33 cellular contexts compared by ENCODE assay signal in genomic region chr15:59561547-59561946, GRCh38. TPM values are rescaled to one million over a fixed set of nuclear protein-coding genes. Genes with fewer than 3 reads are reported as not detected.
"Had no signal": no experiment of that assay in that cellular context is flagged by ENCODE, and none has a peak within 500 bp of the region (broad histone marks: within the 10 kb centered on the region; RNA-seq: fewer than 3 reads in every experiment).

No MANE protein-coding gene starts in this region.

- H3K27me3 Mint-ChIP-seq: activated naive CD4-positive, alpha-beta T cell treated with anti-CD3 and anti-CD28 coated beads, Interleukin-2, amount 50 U/mL, for 24 hours; activated naive CD8-positive, alpha-beta T cell treated with anti-CD3 and anti-CD28 coated beads for 36 hours; activated naive CD8-positive, alpha-beta T cell treated with anti-CD3 and anti-CD28 coated beads, Interleukin-2, amount 50 U/mL, for 24 hours had no signal

- H3K4me3 ChIP-seq: adrenal gland, body of pancreas, esophagus squamous epithelium had no signal

- ATAC-seq: activated CD4-positive, alpha-beta T cell treated with anti-CD3 and anti-CD28 coated beads for 36 hours; activated CD8-positive, alpha-beta memory T cell treated with anti-CD3 and anti-CD28 coated beads, Interleukin-2, amount 10 ng/mL, durations not matched to agents 7 days and 5 days; activated CD8-positive, alpha-beta T cell treated with anti-CD3 and anti-CD28 coated beads, Interleukin-2, amount 10 ng/mL, durations not matched to agents 7 days and 5 days; activated naive CD8-positive, alpha-beta T cell treated with anti-CD3 and anti-CD28 coated beads, Interleukin-2, amount 50 U/mL, for 24 hours; body of pancreas had no signal

- H3K4me1 Mint-ChIP-seq: activated CD4-positive, alpha-beta T cell treated with anti-CD3 and anti-CD28 coated beads for 36 hours; activated CD4-positive, alpha-beta T cell treated with anti-CD3 and anti-CD28 coated beads, Interleukin-2, amount 10 ng/mL, durations not matched to agents 24 days and 14 days; activated naive CD4-positive, alpha-beta T cell treated with anti-CD3 and anti-CD28 coated beads, Interleukin-2, amount 50 U/mL, for 24 hours; activated naive CD8-positive, alpha-beta T cell treated with anti-CD3 and anti-CD28 coated beads, Interleukin-2, amount 50 U/mL, for 24 hours had no signal

- H3K36me3 ChIP-seq: adrenal gland, esophagus squamous epithelium had no signal

- FAIRE-seq: colon, endometrium, endothelial cell of umbilical vein, frontal cortex had no signal

- H3K27ac ChIP-seq: adrenal gland, body of pancreas, epithelial cell of prostate, esophagus squamous epithelium had no signal

- H3K9me3 ChIP-seq: adrenal gland, body of pancreas had no signal

- H3K27me3 ChIP-seq: body of pancreas had no signal

- H3K4me1 ChIP-seq: adrenal gland, body of pancreas, esophagus squamous epithelium had no signal

- H3K9me3 Mint-ChIP-seq: activated CD4-positive, alpha-beta memory T cell treated with anti-CD3 and anti-CD28 coated beads for 36 hours; activated CD4-positive, alpha-beta T cell treated with anti-CD3 and anti-CD28 coated beads, Interleukin-2, amount 10 ng/mL, durations not matched to agents 24 days and 14 days; activated naive CD4-positive, alpha-beta T cell treated with anti-CD3 and anti-CD28 coated beads for 36 hours; activated naive CD4-positive, alpha-beta T cell treated with anti-CD3 and anti-CD28 coated beads, Interleukin-2, amount 50 U/mL, for 24 hours; activated naive CD8-positive, alpha-beta T cell treated with anti-CD3 and anti-CD28 coated beads, Interleukin-2, amount 50 U/mL, for 24 hours; activated T-helper 1 cell treated with anti-CD3 and anti-CD28 coated beads, Interleukin-12 subunit alpha, Interleukin-12 subunit beta, Interleukin-2, Interleukin-4 antibody, amounts not matched to agents 30 ng/mL and 10 ng/mL and 1 ng/mL, durations not matched to agents 14 hours and 24 hours and 36 hours; activated T-helper 2 cell treated with anti-CD3 and anti-CD28 coated beads, Interferon-gamma antibody, Interleukin-2, Interleukin-4, amounts not matched to agents 10 μg/mL and 5 μg/mL and 100 μg/mL, durations not matched to agents 14 hours and 24 hours and 36 hours had no signal

- H3K27ac Mint-ChIP-seq: activated CD4-positive, alpha-beta memory T cell treated with anti-CD3 and anti-CD28 coated beads for 36 hours; activated CD4-positive, alpha-beta T cell treated with anti-CD3 and anti-CD28 coated beads for 36 hours; activated CD4-positive, alpha-beta T cell treated with anti-CD3 and anti-CD28 coated beads, Interleukin-2, amount 10 ng/mL, durations not matched to agents 24 days and 14 days; activated CD8-positive, alpha-beta memory T cell treated with anti-CD3 and anti-CD28 coated beads, Interleukin-2, amount 10 ng/mL, durations not matched to agents 7 days and 5 days; activated CD8-positive, alpha-beta T cell treated with anti-CD3 and anti-CD28 coated beads, Interleukin-2, amount 10 ng/mL, durations not matched to agents 7 days and 5 days; activated naive CD4-positive, alpha-beta T cell treated with anti-CD3 and anti-CD28 coated beads for 36 hours; activated naive CD4-positive, alpha-beta T cell treated with anti-CD3 and anti-CD28 coated beads, Interleukin-2, amount 50 U/mL, for 24 hours; activated naive CD8-positive, alpha-beta T cell treated with anti-CD3 and anti-CD28 coated beads for 36 hours; activated naive CD8-positive, alpha-beta T cell treated with anti-CD3 and anti-CD28 coated beads, Interleukin-2, amount 50 U/mL, for 24 hours; activated T-helper 1 cell treated with anti-CD3 and anti-CD28 coated beads, Interleukin-12 subunit alpha, Interleukin-12 subunit beta, Interleukin-2, Interleukin-4 antibody, amounts not matched to agents 30 ng/mL and 10 ng/mL and 1 ng/mL, durations not matched to agents 14 hours and 24 hours and 36 hours; activated T-helper 2 cell treated with anti-CD3 and anti-CD28 coated beads, Interferon-gamma antibody, Interleukin-2, Interleukin-4, amounts not matched to agents 10 μg/mL and 5 μg/mL and 100 μg/mL, durations not matched to agents 14 hours and 24 hours and 36 hours had no signal

- H3K4me3 Mint-ChIP-seq: activated CD4-positive, alpha-beta memory T cell treated with anti-CD3 and anti-CD28 coated beads for 36 hours; activated CD4-positive, alpha-beta T cell treated with anti-CD3 and anti-CD28 coated beads for 36 hours; activated CD4-positive, alpha-beta T cell treated with anti-CD3 and anti-CD28 coated beads, Interleukin-2, amount 10 ng/mL, durations not matched to agents 24 days and 14 days; activated CD8-positive, alpha-beta memory T cell treated with anti-CD3 and anti-CD28 coated beads, Interleukin-2, amount 10 ng/mL, durations not matched to agents 7 days and 5 days; activated CD8-positive, alpha-beta T cell treated with anti-CD3 and anti-CD28 coated beads, Interleukin-2, amount 10 ng/mL, durations not matched to agents 7 days and 5 days; activated naive CD4-positive, alpha-beta T cell treated with anti-CD3 and anti-CD28 coated beads for 36 hours; activated naive CD4-positive, alpha-beta T cell treated with anti-CD3 and anti-CD28 coated beads, Interleukin-2, amount 50 U/mL, for 24 hours; activated naive CD8-positive, alpha-beta T cell treated with anti-CD3 and anti-CD28 coated beads for 36 hours; activated naive CD8-positive, alpha-beta T cell treated with anti-CD3 and anti-CD28 coated beads, Interleukin-2, amount 50 U/mL, for 24 hours; activated T-helper 1 cell treated with anti-CD3 and anti-CD28 coated beads, Interleukin-12 subunit alpha, Interleukin-12 subunit beta, Interleukin-2, Interleukin-4 antibody, amounts not matched to agents 30 ng/mL and 10 ng/mL and 1 ng/mL, durations not matched to agents 14 hours and 24 hours and 36 hours had no signal

- DNase-seq: activated CD4-positive, alpha-beta memory T cell treated with anti-CD3 and anti-CD28 coated beads for 36 hours; activated CD4-positive, alpha-beta T cell treated with anti-CD3 and anti-CD28 coated beads for 36 hours; activated CD4-positive, alpha-beta T cell treated with anti-CD3 and anti-CD28 coated beads, Interleukin-2, amount 10 ng/mL, durations not matched to agents 24 days and 14 days; activated CD4-positive, CD25-positive, alpha-beta regulatory T cell; activated CD4-positive, CD25-positive, alpha-beta regulatory T cell treated with anti-CD3 and anti-CD28 coated beads, Interleukin-2, amount 50 U/mL, for 72 hours; activated CD8-positive, alpha-beta memory T cell treated with anti-CD3 and anti-CD28 coated beads, Interleukin-2, amount 10 ng/mL, durations not matched to agents 7 days and 5 days; activated CD8-positive, alpha-beta memory T cell treated with anti-CD3 and anti-CD28 coated beads, Interleukin-2, amount 50 U/mL, for 4 hours; activated CD8-positive, alpha-beta T cell treated with anti-CD3 and anti-CD28 coated beads, Interleukin-2, amount 10 ng/mL, durations not matched to agents 7 days and 5 days; activated effector memory CD4-positive, alpha-beta T cell treated with anti-CD3 and anti-CD28 coated beads, Interleukin-2, amount 50 U/mL, for 16 hours; activated naive CD4-positive, alpha-beta T cell treated with anti-CD3 and anti-CD28 coated beads for 36 hours; activated naive CD8-positive, alpha-beta T cell treated with anti-CD3 and anti-CD28 coated beads for 36 hours; activated naive CD8-positive, alpha-beta T cell treated with anti-CD3 and anti-CD28 coated beads, Interleukin-2, amount 50 U/mL, for 24 hours; activated T-cell treated with anti-CD3 and anti-CD28 coated beads, Interleukin-2, amount 50 U/mL, for 1 hour; activated T-cell treated with anti-CD3 and anti-CD28 coated beads, Interleukin-2, amount 50 U/mL, for 48 hours; adrenal gland; amygdala; aorta; body of pancreas; caudate nucleus; effector CD8-positive, alpha-beta T cell; esophagus squamous epithelium; T-helper 2 cell had no signal

- H3K36me3 Mint-ChIP-seq: activated CD4-positive, alpha-beta memory T cell treated with anti-CD3 and anti-CD28 coated beads for 36 hours; activated CD8-positive, alpha-beta memory T cell treated with anti-CD3 and anti-CD28 coated beads, Interleukin-2, amount 10 ng/mL, durations not matched to agents 7 days and 5 days; activated naive CD4-positive, alpha-beta T cell treated with anti-CD3 and anti-CD28 coated beads, Interleukin-2, amount 50 U/mL, for 24 hours; activated naive CD8-positive, alpha-beta T cell treated with anti-CD3 and anti-CD28 coated beads for 36 hours had no signal

RNA-seq across cellular contexts. Expression of gene GCNT3, which starts 50.0 kb away (rescaled TPM):
- total RNA-seq: activated CD4-positive, alpha-beta memory T cell treated with anti-CD3 and anti-CD28 coated beads for 36 hours; activated CD4-positive, alpha-beta T cell treated with anti-CD3 and anti-CD28 coated beads for 36 hours; activated CD4-positive, alpha-beta T cell treated with anti-CD3 and anti-CD28 coated beads, Interleukin-2, amount 10 ng/mL, durations not matched to agents 24 days and 14 days; activated CD8-positive, alpha-beta memory T cell treated with anti-CD3 and anti-CD28 coated beads for 36 hours; activated CD8-positive, alpha-beta memory T cell treated with anti-CD3 and anti-CD28 coated beads, Interleukin-2, amount 10 ng/mL, durations not matched to agents 7 days and 5 days; activated CD8-positive, alpha-beta T cell treated with anti-CD3 and anti-CD28 coated beads, Interleukin-2, amount 10 ng/mL, durations not matched to agents 7 days and 5 days; activated naive CD4-positive, alpha-beta T cell treated with anti-CD3 and anti-CD28 coated beads for 36 hours; activated naive CD8-positive, alpha-beta T cell treated with anti-CD3 and anti-CD28 coated beads for 36 hours; activated T-helper 1 cell treated with anti-CD3 and anti-CD28 coated beads, Interleukin-12 subunit alpha, Interleukin-12 subunit beta, Interleukin-2, Interleukin-4 antibody, amounts not matched to agents 30 ng/mL and 10 ng/mL and 1 ng/mL, durations not matched to agents 14 hours and 24 hours and 36 hours; activated T-helper 2 cell treated with anti-CD3 and anti-CD28 coated beads, Interferon-gamma antibody, Interleukin-2, Interleukin-4, amounts not matched to agents 10 μg/mL and 5 μg/mL and 100 μg/mL, durations not matched to agents 14 hours and 24 hours and 36 hours; aorta; dermis microvascular lymphatic vessel endothelial cell; endothelial cell of umbilical vein; T-helper 1 cell treated with Interleukin-12 subunit alpha and Interleukin-12 subunit beta and Interleukin-4 antibody, amounts not matched to agents 30 ng/mL and 1 ng/mL, for 36 hours had no signal
- polyA plus RNA-seq: endothelial cell of umbilical vein had no signal
